In genomic region chr3:8822141-8822540, GRCh38 we compare ENCODE assay signal across 13 cellular contexts. TPM values are rescaled to one million over a fixed set of nuclear protein-coding genes. Genes with fewer than 3 reads are reported as not detected.
A peak's percentile ranks its signal among the peaks of the same experiment; 100 is the strongest.
DNase-seq lines count a peak whose midpoint lies in the region; TF ChIP-seq lines count a peak whose summit lies in the region.
"Had no signal": no experiment of that assay in that cellular context is flagged by ENCODE, and none has a peak within 500 bp of the region (broad histone marks: within the 10 kb centered on the region; RNA-seq: fewer than 3 reads in every experiment).

No MANE protein-coding gene starts in this region.

- TF ChIP-seq CTCF in choroid plexus epithelial cell (conservative IDR thresholded peaks at IDR 0.05; ENCODE audit: low read depth, low read length) = no peak

- no peak overlapping the region for H3K4me3 ChIP-seq in choroid plexus epithelial cell (ENCODE audit: low read depth, low read length)

- DNase-seq in AG20443 (ENCODE audit: low spot score) (peak; percentile 41), M059J (ENCODE audit: low read depth) (peak; percentile 63), choroid plexus epithelial cell (ENCODE audit: low read depth) (peak; percentile 89), non-pigmented ciliary epithelial cell (ENCODE audit: low read depth) (peak; percentile 42), NCI-H82 (lab: John Stamatoyannopoulos, UW) (no peak), epidermal melanocyte (ENCODE audit: insufficient read length, low spot score) (no peak), NCI-H2029 (lab: John Stamatoyannopoulos, UW) (no peak)
- no peak for DNase-seq in stimulated activated naive CD4-positive, alpha-beta T cell (lab: John Stamatoyannopoulos, UW)
- DNase-seq: activated CD4-positive, alpha-beta T cell treated with anti-CD3 and anti-CD28 coated beads, Interleukin-2, amount 50 U/mL, for 4 hours; activated T-cell treated with anti-CD3 and anti-CD28 coated beads, Interleukin-2, amount 50 U/mL, for 72 hours; MM.1S; NCI-H1694 treated with DMSO at 0.1 percent for 48 hours; nephron progenitor cell had no signal

RNA-seq across cellular contexts. Expression of gene OXTR, which starts 52.7 kb away (rescaled TPM):
- 47.6 and 68.4 TPM in 2 replicates for total RNA-seq in M059J (2014; rRNA removed; shearing (Covaris generic))

Comparison
In these comparisons a context has a peak if more than half of its experiments do, and no peak if none do; other contexts are left out.
1. DNase-seq: peak in AG20443 (single experiment), M059J (single experiment), choroid plexus epithelial cell (single experiment) and non-pigmented ciliary epithelial cell (single experiment); none in NCI-H82 (single experiment), epidermal melanocyte (single experiment), NCI-H2029 (single experiment) and stimulated activated naive CD4-positive, alpha-beta T cell (0 of 6).